Comparison of ENCODE assay signal across 29 cellular contexts in genomic region chr6:131314838-131315237, GRCh38.
"Had no signal": no experiment of that assay in that cellular context is flagged by ENCODE, and none has a peak within 500 bp of the region (broad histone marks: within the 10 kb centered on the region; RNA-seq: fewer than 3 reads in every experiment).

No MANE protein-coding gene starts in this region.

- H3K27me3 ChIP-seq: stomach, suprapubic skin, testis, thyroid gland, tibial artery, tibial nerve, transverse colon, upper lobe of left lung, upper lobe of right lung, uterus, vagina had no signal

- H3K9me3 ChIP-seq: suprapubic skin, testis, thoracic aorta, thyroid gland, transverse colon, upper lobe of right lung, uterus, vagina had no signal

- H3K4me3 ChIP-seq: stomach, suprapubic skin, testis, thoracic aorta, thyroid gland, tibial artery, tibial nerve, transverse colon, upper lobe of left lung, upper lobe of right lung, uterus, vagina had no signal

- H3K27ac ChIP-seq: stomach, suprapubic skin, testis, thoracic aorta, thyroid gland, tibial artery, tibial nerve, transverse colon, upper lobe of left lung, upper lobe of right lung, uterus, vagina had no signal

- H3K4me3 Mint-ChIP-seq: stimulated activated effector memory CD8-positive, alpha-beta T cell treated with anti-CD3 and anti-CD28 coated beads, Interleukin-12 subunit alpha, Interleukin-12 subunit beta, amount 100 ng/mL, for 72 hours; stimulated activated memory B cell treated with anti-CD40 and anti-IgM and Interleukin-4, amounts not matched to agents 10 μg/mL and 1 μg/mL and 100 μg/mL, for 72 hours; stimulated activated naive B cell treated with anti-CD40 and anti-IgM and Interleukin-4, amounts not matched to agents 10 μg/mL and 1 μg/mL and 100 μg/mL, for 72 hours; stimulated activated naive CD8-positive, alpha-beta T cell treated with anti-CD3 and anti-CD28 coated beads, Interleukin-15, amount 100 ng/mL, for 72 hours; stimulated activated naive CD8-positive, alpha-beta T cell treated with anti-CD3 and anti-CD28 coated beads, Interleukin-15, Interleukin-2, amounts not matched to agents 100 ng/mL and 50 ng/mL, for 24 hours; type B pancreatic cell had no signal

- H3K27me3 Mint-ChIP-seq: stimulated activated naive B cell treated with anti-CD40 and anti-IgM and Interleukin-4, amounts not matched to agents 10 μg/mL and 1 μg/mL and 100 μg/mL, for 72 hours; stimulated activated naive CD8-positive, alpha-beta T cell treated with anti-CD3 and anti-CD28 coated beads, Interleukin-15, amount 100 ng/mL, for 72 hours; stimulated activated naive CD8-positive, alpha-beta T cell treated with anti-CD3 and anti-CD28 coated beads, Interleukin-15, Interleukin-2, amounts not matched to agents 100 ng/mL and 50 ng/mL, for 24 hours; type B pancreatic cell had no signal

- FAIRE-seq: urothelium cell line had no signal

- DNase-seq: stimulated activated CD4-positive, alpha-beta T cell treated with anti-CD3 and anti-CD28 coated beads, Interleukin-2, amount 100 ng/mL, for 48 hours; stimulated activated CD4-positive, alpha-beta T cell treated with anti-CD3 and anti-CD28 coated beads, Interleukin-4, amount 100 ng/mL, for 1 hour; stimulated activated CD4-positive, alpha-beta T cell treated with anti-CD3 and anti-CD28 coated beads, Interleukin-4, amount 100 ng/mL, for 24 hours; stimulated activated CD4-positive, alpha-beta T cell treated with anti-CD3 and anti-CD28 coated beads, Interleukin-4, amount 100 ng/mL, for 4 hours; stimulated activated CD8-positive, alpha-beta memory T cell treated with anti-CD3 and anti-CD28 coated beads, Interleukin-4, amount 100 ng/mL, for 48 hours; stimulated activated naive B cell treated with anti-CD40 and anti-IgM and Interleukin-4, amounts not matched to agents 10 μg/mL and 1 μg/mL and 100 μg/mL, for 72 hours; stimulated activated naive CD4-positive, alpha-beta T cell; stimulated activated naive CD4-positive, alpha-beta T cell treated with Interleukin-2 at 50 U/mL for 16 hours; stimulated activated naive CD8-positive, alpha-beta T cell treated with anti-CD3 and anti-CD28 coated beads, Interleukin-15, amount 100 ng/mL, for 72 hours; stimulated activated naive CD8-positive, alpha-beta T cell treated with anti-CD3 and anti-CD28 coated beads, Interleukin-15, Interleukin-2, amounts not matched to agents 100 U/mL and 50 U/mL, for 24 hours; stomach; substantia nigra; testis; thyroid gland; tibial artery; transverse colon; trophoblast cell; upper lobe of left lung; upper lobe of right lung; uterus had no signal

- H3K4me1 ChIP-seq: suprapubic skin, testis, thyroid gland, tibial artery, tibial nerve, transverse colon, upper lobe of left lung, upper lobe of right lung, uterus, vagina had no signal

- ATAC-seq: stimulated activated effector memory CD8-positive, alpha-beta T cell treated with anti-CD3 and anti-CD28 coated beads, Interleukin-12 subunit alpha, Interleukin-12 subunit beta, amount 100 ng/mL, for 72 hours; stimulated activated memory B cell treated with anti-CD40 and anti-IgM and Interleukin-4, amounts not matched to agents 10 μg/mL and 1 μg/mL and 100 μg/mL, for 72 hours; stimulated activated naive B cell treated with anti-CD40 and anti-IgM and Interleukin-4, amounts not matched to agents 10 μg/mL and 1 μg/mL and 100 μg/mL, for 72 hours; stimulated activated naive CD8-positive, alpha-beta T cell treated with anti-CD3 and anti-CD28 coated beads, Interleukin-15, amount 100 ng/mL, for 72 hours; stimulated activated naive CD8-positive, alpha-beta T cell treated with anti-CD3 and anti-CD28 coated beads, Interleukin-15, Interleukin-2, amounts not matched to agents 100 U/mL and 50 U/mL, for 24 hours; upper lobe of right lung had no signal

- H3K36me3 ChIP-seq: stomach, suprapubic skin, thoracic aorta, thyroid gland, tibial artery, tibial nerve, transverse colon, upper lobe of left lung, upper lobe of right lung, uterus, vagina had no signal

- H3K4me1 Mint-ChIP-seq: stimulated activated memory B cell treated with anti-CD40 and anti-IgM and Interleukin-4, amounts not matched to agents 10 μg/mL and 1 μg/mL and 100 μg/mL, for 72 hours; stimulated activated naive B cell treated with anti-CD40 and anti-IgM and Interleukin-4, amounts not matched to agents 10 μg/mL and 1 μg/mL and 100 μg/mL, for 72 hours had no signal

- H3K27ac Mint-ChIP-seq: stimulated activated effector memory CD8-positive, alpha-beta T cell treated with anti-CD3 and anti-CD28 coated beads, Interleukin-12 subunit alpha, Interleukin-12 subunit beta, amount 100 ng/mL, for 72 hours; stimulated activated memory B cell treated with anti-CD40 and anti-IgM and Interleukin-4, amounts not matched to agents 10 μg/mL and 1 μg/mL and 100 μg/mL, for 72 hours; stimulated activated naive B cell treated with anti-CD40 and anti-IgM and Interleukin-4, amounts not matched to agents 10 μg/mL and 1 μg/mL and 100 μg/mL, for 72 hours; stimulated activated naive CD8-positive, alpha-beta T cell treated with anti-CD3 and anti-CD28 coated beads, Interleukin-15, amount 100 ng/mL, for 72 hours; stimulated activated naive CD8-positive, alpha-beta T cell treated with anti-CD3 and anti-CD28 coated beads, Interleukin-15, Interleukin-2, amounts not matched to agents 100 ng/mL and 50 ng/mL, for 24 hours; type B pancreatic cell had no signal

- H3K36me3 Mint-ChIP-seq: stimulated activated effector memory CD8-positive, alpha-beta T cell treated with anti-CD3 and anti-CD28 coated beads, Interleukin-12 subunit alpha, Interleukin-12 subunit beta, amount 100 ng/mL, for 72 hours; type B pancreatic cell had no signal
